ENCODE assay signal across 9 cellular contexts in genomic region chr5:109739741-109740140, GRCh38. TPM values are rescaled to one million over a fixed set of nuclear protein-coding genes. Genes with fewer than 3 reads are reported as not detected.
DNase-seq lines count a peak whose midpoint lies in the region; TF ChIP-seq lines count a peak whose summit lies in the region.
"Had no signal": no experiment of that assay in that cellular context is flagged by ENCODE, and none has a peak within 500 bp of the region (broad histone marks: within the 10 kb centered on the region; RNA-seq: fewer than 3 reads in every experiment).

No MANE protein-coding gene starts in this region.

- no peak overlapping the region for H4K8ac ChIP-seq in mesendoderm (ENCODE audit: low read depth, low read length)

- peaks cover 2% of the 10 kb centered on the region for H3K79me1 ChIP-seq in mesendoderm (ENCODE audit: low read length)

- no peaks in the 10 kb centered on the region for H3K9me2 ChIP-seq in Karpas-422 (replicated peaks; ENCODE audit: insufficient read depth, low read length)

- H2AFZ ChIP-seq in mammary epithelial cell (ENCODE audit: low read depth, low read length) (peak overlapping the region; percentile 24), Karpas-422 (ENCODE audit: low read length) (no peak overlapping the region)

- H3K36me3 ChIP-seq in mammary epithelial cell (ENCODE audit: insufficient read depth, low read length) (no peaks in the 10 kb centered on the region), mesendoderm (ENCODE audit: control insufficient read depth, insufficient read depth, low read length) (no peaks in the 10 kb centered on the region), Karpas-422 (ENCODE audit: insufficient read depth, low read length) (no peaks in the 10 kb centered on the region)

- peak overlapping the region; percentile 72 for H2AK5ac ChIP-seq in mesendoderm (ENCODE audit: low read length)

- H3K27ac ChIP-seq in mammary epithelial cell (ENCODE audit: insufficient read depth, low read depth, low read length) = peak overlapping the region; percentile 25
- H3K27ac ChIP-seq in mesendoderm (ENCODE audit: low read depth, low read length) = peak overlapping the region; percentile 96
- H3K27ac ChIP-seq in Karpas-422 (ENCODE audit: low read length) = no peak overlapping the region

- no peak overlapping the region for H4K5ac ChIP-seq in mesendoderm (ENCODE audit: low read length)

- intact Hi-C loops in mammary epithelial cell (cut with micrococcal nuclease) = loop anchor here (5.0 kb wide), 1 partner anchor 282 kb away; no protein-coding TSS in a partner anchor

- peaks cover 64% of the 10 kb centered on the region for H3K79me2 ChIP-seq in mammary epithelial cell (ENCODE audit: insufficient read depth, low read length)
- peaks cover 15% of the 10 kb centered on the region for H3K79me2 ChIP-seq in mesendoderm (ENCODE audit: control insufficient read depth, insufficient read depth, low read length)
- H3K79me2 ChIP-seq in Karpas-422 (ENCODE audit: low read length) = no peaks in the 10 kb centered on the region

- peak; percentile 81 for DNase-seq in DMS 273 (lab: John Stamatoyannopoulos, UW; ENCODE audit: unreplicated experiment)
- peak; percentile 68 for DNase-seq in M059J (ENCODE audit: low read depth)
- peak; percentile 51 for DNase-seq in mammary epithelial cell
- DNase-seq in mesendoderm = peak; percentile 95
- DNase-seq in NCI-H187 treated with DMSO at 0.1 percent for 48 hours (lab: John Stamatoyannopoulos, UW) = no peak
- DNase-seq in medulla oblongata (ENCODE audit: extremely low spot score) = no peak
- DNase-seq in Karpas-422 = no peak
- no peak for DNase-seq in GM13976 (ENCODE audit: low spot score)
- DNase-seq: DMS53 had no signal

- H4K20me1 ChIP-seq in mammary epithelial cell (ENCODE audit: insufficient read depth, low read length) = no peaks in the 10 kb centered on the region
- no peaks in the 10 kb centered on the region for H4K20me1 ChIP-seq in Karpas-422 (ENCODE audit: insufficient read depth, low read depth, low read length)

- TF ChIP-seq CTCF in mammary epithelial cell (conservative IDR thresholded peaks at IDR 0.05 in 1 of 2, IDR thresholded peaks at IDR 0.05 in 1 of 2; ENCODE audit: extremely low read depth in 1 of 2, insufficient read depth in 1 of 2, low read depth in 1 of 2, low read length in 2 of 2) (no peak), GM13976 (IDR thresholded peaks at IDR 0.05; ENCODE audit: borderline replicate concordance, control extremely low read depth, extremely low read depth, insufficient read depth, missing control alignments) (no peak)

- no TSS peak for BruUV-seq in mammary epithelial cell (replicated peaks; lab: Mats Ljungman, UMichigan)

- peaks cover 36% of the 10 kb centered on the region for H3K4me1 ChIP-seq in mammary epithelial cell (ENCODE audit: insufficient read depth, low read length)
- H3K4me1 ChIP-seq in mesendoderm (ENCODE audit: control insufficient read depth, low read depth, low read length) = peaks cover 27% of the 10 kb centered on the region
- no peaks in the 10 kb centered on the region for H3K4me1 ChIP-seq in Karpas-422 (ENCODE audit: low read length)

- peak overlapping the region; percentile 87 for H3K56ac ChIP-seq in mesendoderm (ENCODE audit: low read length)

- H2BK120ac ChIP-seq in mesendoderm (ENCODE audit: low read depth, low read length) = peak overlapping the region; percentile 56

- in situ Hi-C loops in mammary epithelial cell (cut with MboI; ENCODE audit: low sequenced_read_pairs in 2 of 2) = no loop called here
- in situ Hi-C loops in GM13976 (cut with MboI; ENCODE audit: low sequenced_read_pairs, unreplicated experiment) = no loop called here

- H3K9ac ChIP-seq in mammary epithelial cell (ENCODE audit: insufficient read depth, low read length) = peak overlapping the region; percentile 22
- H3K9ac ChIP-seq in mesendoderm (ENCODE audit: low read length) = peak overlapping the region; percentile 70
- H3K9ac ChIP-seq in Karpas-422 (ENCODE audit: low read length) = no peak overlapping the region

- CTCF ChIA-PET in mammary epithelial cell (lab: Charles Lee; ENCODE audit: low non-redundant PET) = no interaction called here

- H2BK15ac ChIP-seq in mesendoderm (replicated peaks; ENCODE audit: low read depth) = no peak overlapping the region

- H3K23ac ChIP-seq in mesendoderm (ENCODE audit: low read length) = no peak overlapping the region

- H3K18ac ChIP-seq in mesendoderm (ENCODE audit: low read length) = peak overlapping the region; percentile 90

- 100% methylated on average over 1 of the region's 1 CpG for WGBS in mammary epithelial cell (ENCODE audit: low coverage, missing lambda C conversion rate)
- no CpG with 5 or more reads among the region's 1 CpG for WGBS in mesendoderm (ENCODE audit: extremely low coverage, insufficient coverage, low lambda C conversion rate)

- H2BK5ac ChIP-seq in mesendoderm (ENCODE audit: low read length) = peak overlapping the region; percentile 92

- peak overlapping the region; percentile 50 for H3K4me2 ChIP-seq in mammary epithelial cell (ENCODE audit: insufficient read depth, low read depth, low read length)
- H3K4me2 ChIP-seq in mesendoderm (ENCODE audit: low read length) = peak overlapping the region; percentile 26
- no peak overlapping the region for H3K4me2 ChIP-seq in Karpas-422 (ENCODE audit: low read depth, low read length, poor library complexity, severe bottlenecking)

- dilution Hi-C loops in mammary epithelial cell (cut with HindIII; ENCODE audit: low sequenced_read_pairs) = no loop called here

- no peak overlapping the region for H3K4me3 ChIP-seq in mammary epithelial cell (replicated peaks in 1 of 3; ENCODE audit: insufficient read depth in 1 of 3, low read depth in 2 of 3, low read length in 3 of 3)
- H3K4me3 ChIP-seq in mesendoderm (ENCODE audit: low read length) = no peak overlapping the region
- no peak overlapping the region for H3K4me3 ChIP-seq in Karpas-422 (ENCODE audit: low read length)

- H3K27me3 ChIP-seq in mammary epithelial cell (ENCODE audit: insufficient read depth, low read length) (no peaks in the 10 kb centered on the region), mesendoderm (ENCODE audit: insufficient read depth, low read length, poor library complexity) (no peaks in the 10 kb centered on the region), Karpas-422 (ENCODE audit: low read length) (no peaks in the 10 kb centered on the region)

- peak overlapping the region; percentile 64 for H3K4ac ChIP-seq in mesendoderm (ENCODE audit: low read depth, low read length)

- H3K9me3 ChIP-seq in mammary epithelial cell (replicated peaks; ENCODE audit: insufficient read depth, low read length) (no peaks in the 10 kb centered on the region), Karpas-422 (ENCODE audit: low read length) (no peaks in the 10 kb centered on the region)

RNA-seq across cellular contexts. Expression of gene MAN2A1, which starts 50.0 kb away (rescaled TPM):
- total RNA-seq in M059J (2014; rRNA removed; shearing (Covaris generic)) = 18.1 and 31.0 TPM in 2 replicates
- 10 to 100 TPM; 54.4 to 97.4 TPM for total RNA-seq in mammary epithelial cell
- 17.9 TPM for polyA plus RNA-seq in mammary epithelial cell
- 33.9 TPM for polyA minus RNA-seq in mammary epithelial cell
- polyA plus RNA-seq in mesendoderm (2013, experiment 1 of 2) = 56.3 TPM
- polyA plus RNA-seq in mesendoderm (2013, experiment 2 of 2) = 55.7 TPM
- 4.8 and 20.3 TPM in 2 replicates for total RNA-seq in Karpas-422 (2014; rRNA removed; shearing (Covaris generic); ENCODE audit: low replicate concordance)

Comparison
In these comparisons a context has a peak if more than half of its experiments do, and no peak if none do; other contexts are left out.
1. DNase-seq: peak in DMS 273 (single experiment), M059J (single experiment), mammary epithelial cell (single experiment) and mesendoderm (single experiment); none in NCI-H187 treated with DMSO at 0.1 percent for 48 hours (single experiment), medulla oblongata (single experiment), Karpas-422 (single experiment) and GM13976 (single experiment).